Comparison of ENCODE assay signal across 13 cellular contexts in genomic region chr22:38740116-38740723, GRCh38. TPM values are rescaled to one million over a fixed set of nuclear protein-coding genes. Genes with fewer than 3 reads are reported as not detected.
A peak's percentile ranks its signal among the peaks of the same experiment; 100 is the strongest.
DNase-seq lines count a peak whose midpoint lies in the region; ATAC-seq and TF ChIP-seq lines count a peak whose summit lies in the region.
"Had no signal": no experiment of that assay in that cellular context is flagged by ENCODE, and none has a peak within 500 bp of the region (broad histone marks: within the 10 kb centered on the region; RNA-seq: fewer than 3 reads in every experiment).

No MANE protein-coding gene starts in this region.

- peak overlapping the region; percentile 8 for H3K27ac Mint-ChIP-seq in activated naive CD4-positive, alpha-beta T cell treated with anti-CD3 and anti-CD28 coated beads for 36 hours
- peak overlapping the region in 2 of 3 donors; percentile 57 to 67 for H3K27ac Mint-ChIP-seq in IgD-negative memory B cell

- H3K4me3 Mint-ChIP-seq in activated naive CD4-positive, alpha-beta T cell treated with anti-CD3 and anti-CD28 coated beads for 36 hours, result no peak overlapping the region
- H3K4me3 Mint-ChIP-seq in IgD-negative memory B cell, result no peak overlapping the region
- H3K4me3 Mint-ChIP-seq: activated CD8-positive, alpha-beta memory T cell treated with anti-CD3 and anti-CD28 coated beads, Interleukin-2, amount 10 ng/mL, durations not matched to agents 7 days and 5 days had no signal

- peaks cover 49% of the 10 kb centered on the region for H3K36me3 Mint-ChIP-seq in activated naive CD4-positive, alpha-beta T cell treated with anti-CD3 and anti-CD28 coated beads for 36 hours (ENCODE audit: low read depth)
- H3K36me3 Mint-ChIP-seq in IgD-negative memory B cell, result no peaks in the 10 kb centered on the region

- H3K4me1 Mint-ChIP-seq in activated naive CD4-positive, alpha-beta T cell treated with anti-CD3 and anti-CD28 coated beads for 36 hours (ENCODE audit: low read depth), result peaks cover 30% of the 10 kb centered on the region
- H3K4me1 Mint-ChIP-seq in IgD-negative memory B cell, result peaks cover 0 to 13% (median 8%) of the 10 kb centered on the region in 3 donors

- DNase-seq in activated naive CD4-positive, alpha-beta T cell treated with anti-CD3 and anti-CD28 coated beads for 36 hours, result no peak
- no peak for DNase-seq in activated naive CD4-positive, alpha-beta T cell (lab: John Stamatoyannopoulos, UW)
- DNase-seq in cerebellar cortex (ENCODE audit: low spot score), result peak; percentile 43
- DNase-seq in gastrocnemius medialis, result no peak
- DNase-seq in NCI-H2227 (lab: John Stamatoyannopoulos, UW; ENCODE audit: unreplicated experiment), result no peak
- DNase-seq in ascending aorta (ENCODE audit: low spot score in 2 of 2), result no peak
- DNase-seq in NCI-H1930 (lab: John Stamatoyannopoulos, UW), result no peak
- DNase-seq: activated CD8-positive, alpha-beta memory T cell treated with anti-CD3 and anti-CD28 coated beads, Interleukin-2, amount 10 ng/mL, durations not matched to agents 7 days and 5 days; islet precursor cell; NCI-H1694; NCI-H446; T-helper 1 cell had no signal

- in situ Hi-C loops in gastrocnemius medialis (cut with MboI; ENCODE audit: low sequenced_read_pairs in 4 of 4), result no loop called here

- H3K4me3 ChIP-seq in gastrocnemius medialis, result no peak overlapping the region
- H3K4me3 ChIP-seq in ascending aorta, result no peak overlapping the region

- peak overlapping the region; percentile 5 to 42 (median 38) for H3K27ac ChIP-seq in gastrocnemius medialis
- H3K27ac ChIP-seq in ascending aorta, result peak overlapping the region in 1 of 2 donors; percentile 17

- ATAC-seq in gastrocnemius medialis, result no peak
- ATAC-seq: activated CD8-positive, alpha-beta memory T cell treated with anti-CD3 and anti-CD28 coated beads, Interleukin-2, amount 10 ng/mL, durations not matched to agents 7 days and 5 days had no signal

- H3K27me3 ChIP-seq in gastrocnemius medialis (no peaks in the 10 kb centered on the region), ascending aorta (no peaks in the 10 kb centered on the region)

- intact Hi-C loops in activated naive CD4-positive, alpha-beta T cell treated with anti-CD3 and anti-CD28 coated beads for 36 hours (cut with micrococcal nuclease), result no loop called here
- intact Hi-C loops in gastrocnemius medialis (cut with DNase I; ENCODE audit: low total_unique reads), result no loop called here
- intact Hi-C loops in ascending aorta (cut with DNase I), result no loop called here

- H3K9me3 Mint-ChIP-seq in activated naive CD4-positive, alpha-beta T cell treated with anti-CD3 and anti-CD28 coated beads for 36 hours, result no peaks in the 10 kb centered on the region
- peaks cover 0 to 1% (median 0%) of the 10 kb centered on the region in 3 donors for H3K9me3 Mint-ChIP-seq in IgD-negative memory B cell

- no peaks in the 10 kb centered on the region for H3K27me3 Mint-ChIP-seq in activated naive CD4-positive, alpha-beta T cell treated with anti-CD3 and anti-CD28 coated beads for 36 hours (ENCODE audit: low read depth)
- no peaks in the 10 kb centered on the region for H3K27me3 Mint-ChIP-seq in IgD-negative memory B cell
- H3K27me3 Mint-ChIP-seq: activated CD8-positive, alpha-beta memory T cell treated with anti-CD3 and anti-CD28 coated beads, Interleukin-2, amount 10 ng/mL, durations not matched to agents 7 days and 5 days had no signal

- CTCF ChIA-PET in activated naive CD4-positive, alpha-beta T cell treated with anti-CD3 and anti-CD28 coated beads for 36 hours (lab: Charles Lee), result interaction anchor here (0.6 to 1.4 kb wide), 3 partner anchors 15 to 67 kb away, joined by 3 to 5 read pairs (median 3); no protein-coding TSS in a partner anchor

- peaks cover 19 to 22% of the 10 kb centered on the region in 2 donors for H3K4me1 ChIP-seq in gastrocnemius medialis
- H3K4me1 ChIP-seq in ascending aorta, result no peaks in the 10 kb centered on the region

- H3K9me3 ChIP-seq in gastrocnemius medialis (no peaks in the 10 kb centered on the region), ascending aorta (no peaks in the 10 kb centered on the region)

- TF ChIP-seq POLR2A in gastrocnemius medialis (IDR thresholded peaks at IDR 0.05), result no peak

- H3K36me3 ChIP-seq in gastrocnemius medialis (peaks cover 9 to 100% of the 10 kb centered on the region in 2 donors), ascending aorta (peaks cover 96 to 100% of the 10 kb centered on the region in 2 donors)

- no peak for TF ChIP-seq CTCF in gastrocnemius medialis (IDR thresholded peaks at IDR 0.05 in 4 of 5, conservative IDR thresholded peaks at IDR 0.05 in 1 of 5)
- TF ChIP-seq CTCF in ascending aorta (IDR thresholded peaks at IDR 0.05), result no peak

RNA-seq across cellular contexts. Expression of gene SUN2, which starts 15.6 kb away (rescaled TPM):
- total RNA-seq in activated naive CD4-positive, alpha-beta T cell treated with anti-CD3 and anti-CD28 coated beads for 36 hours, result 100 to 1,000 TPM; 120 to 121 TPM
- 206 TPM for polyA plus RNA-seq in IgD-negative memory B cell
- total RNA-seq in gastrocnemius medialis (100 to 1,000 TPM; 177 to 423 (median 312) TPM), ascending aorta (896 TPM)

RNA-seq across cellular contexts. Expression of gene GTPBP1, which starts 34.5 kb away (rescaled TPM):
- 100 to 1,000 TPM in 1 of 2 experiments, 10 to 100 TPM in 1; 98.9 to 107 TPM for total RNA-seq in activated naive CD4-positive, alpha-beta T cell treated with anti-CD3 and anti-CD28 coated beads for 36 hours
- 46.7 TPM for polyA plus RNA-seq in IgD-negative memory B cell
- 100 to 1,000 TPM in 1 of 4 donors, 10 to 100 TPM in 3; 27.7 to 124 (median 36.0) TPM for total RNA-seq in gastrocnemius medialis
- 89.5 TPM for total RNA-seq in ascending aorta

RNA-seq across cellular contexts. Expression of gene JOSD1, which starts 39.5 kb away (rescaled TPM):
- total RNA-seq in activated naive CD4-positive, alpha-beta T cell treated with anti-CD3 and anti-CD28 coated beads for 36 hours, result 10 to 100 TPM; 48.9 to 54.3 TPM
- 5.4 TPM for polyA plus RNA-seq in IgD-negative memory B cell
- total RNA-seq in gastrocnemius medialis (10 to 100 TPM; 25.1 to 50.5 (median 42.4) TPM), ascending aorta (153 TPM)

RNA-seq across cellular contexts. Expression of gene DNAL4, which starts 53.7 kb away (rescaled TPM):
- 1 to 10 TPM; 5.9 to 8.0 TPM for total RNA-seq in activated naive CD4-positive, alpha-beta T cell treated with anti-CD3 and anti-CD28 coated beads for 36 hours
- 9.0 TPM for polyA plus RNA-seq in IgD-negative memory B cell
- total RNA-seq in gastrocnemius medialis (1 to 10 TPM; 5.7 to 7.2 (median 6.7) TPM), ascending aorta (18.0 TPM)

RNA-seq across cellular contexts. Expression of gene TOMM22, which starts 58.5 kb away (rescaled TPM):
- total RNA-seq in activated naive CD4-positive, alpha-beta T cell treated with anti-CD3 and anti-CD28 coated beads for 36 hours, result 100 to 1,000 TPM; 151 to 154 TPM
- 67.0 TPM for polyA plus RNA-seq in IgD-negative memory B cell
- total RNA-seq in gastrocnemius medialis, result 10 to 100 TPM; 37.1 to 47.1 (median 46.3) TPM
- total RNA-seq in ascending aorta, result 19.3 TPM
